ENCODE assay signal across 22 cellular contexts in genomic region chr10:126872135-126872534, GRCh38. TPM values are rescaled to one million over a fixed set of nuclear protein-coding genes. Genes with fewer than 3 reads are reported as not detected.
"Had no signal": no experiment of that assay in that cellular context is flagged by ENCODE, and none has a peak within 500 bp of the region (broad histone marks: within the 10 kb centered on the region; RNA-seq: fewer than 3 reads in every experiment).

No MANE protein-coding gene starts in this region.

- DNase-seq: KBM-7, NCI-H1048, NCI-H1105, NCI-H1417, NCI-H1436 treated with DMSO at 0.1 percent for 48 hours, NCI-H1694 treated with DMSO at 0.1 percent for 48 hours, NCI-H1930, NCI-H2081, NCI-H2107, NCI-H226, NCI-H446, NCI-H510A, NCI-H524 treated with DMSO at 0.1 percent for 48 hours, NCI-H69, NCI-H774, PC-3, SHP77 had no signal

- H3K27me3 ChIP-seq: SJCRH30 had no signal

- FAIRE-seq: HTR-8/SVneo had no signal

- H3K4me3 ChIP-seq: SJCRH30 had no signal

- H3K36me3 ChIP-seq: SJCRH30 had no signal

- H3K4me1 ChIP-seq: SJCRH30 had no signal

- H3K27ac ChIP-seq: HL-60, RWPE1, SJCRH30 had no signal

- H3K9me3 ChIP-seq: SJCRH30 had no signal

RNA-seq across cellular contexts. Expression of gene DOCK1, which starts 33.1 kb away (rescaled TPM):
- total RNA-seq: OCI-LY7 had no signal
